In genomic region chr14:22011243-22011642, GRCh38 we compare ENCODE assay signal across 21 cellular contexts.
"Had no signal": no experiment of that assay in that cellular context is flagged by ENCODE, and none has a peak within 500 bp of the region (broad histone marks: within the 10 kb centered on the region; RNA-seq: fewer than 3 reads in every experiment).

No MANE protein-coding gene starts in this region.

- H3K36me3 ChIP-seq: esophagus squamous epithelium, ovary, stomach, suprapubic skin, thyroid gland had no signal

- H3K4me1 Mint-ChIP-seq: neural crest cell had no signal

- H2AFZ ChIP-seq: hepatocyte had no signal

- H3K27ac Mint-ChIP-seq: dendritic cell treated with granulocyte-macrophage colony-stimulating factor and Interleukin-4, amounts not matched to agents 40 ng/mL and 50 ng/mL, for 4 days; effector memory CD8-positive, alpha-beta T cell; type B pancreatic cell had no signal

- H3K9me3 ChIP-seq: esophagus squamous epithelium, mucosa of descending colon, ovary, stomach, suprapubic skin, thyroid gland had no signal

- H3K36me3 Mint-ChIP-seq: naive thymus-derived CD8-positive, alpha-beta T cell; type B pancreatic cell had no signal

- H3K4me2 ChIP-seq: hepatocyte had no signal

- H3K4me1 ChIP-seq: esophagus squamous epithelium, suprapubic skin, thyroid gland had no signal

- DNase-seq: cerebellar nuclear complex; effector memory CD8-positive, alpha-beta T cell; esophagus squamous epithelium; foreskin fibroblast; head of caudate nucleus; kidney; left cardiac atrium; mucosa of descending colon; naive thymus-derived CD8-positive, alpha-beta T cell; ovary; small intestine; stimulated activated CD4-positive, alpha-beta T cell treated with anti-CD3 and anti-CD28 coated beads, Interleukin-12 subunit alpha, Interleukin-12 subunit beta, amount 100 ng/mL, for 4 hours; stimulated activated naive CD4-positive, alpha-beta T cell; stomach; thyroid gland had no signal

- H3K9me3 Mint-ChIP-seq: dendritic cell treated with granulocyte-macrophage colony-stimulating factor and Interleukin-4, amounts not matched to agents 40 ng/mL and 50 ng/mL, for 4 days; effector memory CD8-positive, alpha-beta T cell; naive thymus-derived CD8-positive, alpha-beta T cell had no signal

- H3K27ac ChIP-seq: epithelial cell of prostate, hepatocyte, ovary, suprapubic skin, thyroid gland had no signal

- ATAC-seq: effector memory CD8-positive, alpha-beta T cell; mucosa of descending colon; naive thymus-derived CD8-positive, alpha-beta T cell had no signal

- H3K79me2 ChIP-seq: hepatocyte had no signal

- H3K4me3 Mint-ChIP-seq: dendritic cell treated with granulocyte-macrophage colony-stimulating factor and Interleukin-4, amounts not matched to agents 40 ng/mL and 50 ng/mL, for 4 days; effector memory CD8-positive, alpha-beta T cell; naive thymus-derived CD8-positive, alpha-beta T cell; neural crest cell; type B pancreatic cell had no signal

- H3K27me3 Mint-ChIP-seq: dendritic cell treated with granulocyte-macrophage colony-stimulating factor and Interleukin-4, amounts not matched to agents 40 ng/mL and 50 ng/mL, for 4 days; effector memory CD8-positive, alpha-beta T cell; naive thymus-derived CD8-positive, alpha-beta T cell had no signal

- H3K4me3 ChIP-seq: esophagus squamous epithelium, hepatocyte, mucosa of descending colon, ovary, stomach, suprapubic skin, thyroid gland had no signal

- H3K27me3 ChIP-seq: esophagus squamous epithelium, hepatocyte, ovary, stomach, suprapubic skin, thyroid gland had no signal
